ENCODE assay signal across 1 cellular context in the genomic region with DNA sequence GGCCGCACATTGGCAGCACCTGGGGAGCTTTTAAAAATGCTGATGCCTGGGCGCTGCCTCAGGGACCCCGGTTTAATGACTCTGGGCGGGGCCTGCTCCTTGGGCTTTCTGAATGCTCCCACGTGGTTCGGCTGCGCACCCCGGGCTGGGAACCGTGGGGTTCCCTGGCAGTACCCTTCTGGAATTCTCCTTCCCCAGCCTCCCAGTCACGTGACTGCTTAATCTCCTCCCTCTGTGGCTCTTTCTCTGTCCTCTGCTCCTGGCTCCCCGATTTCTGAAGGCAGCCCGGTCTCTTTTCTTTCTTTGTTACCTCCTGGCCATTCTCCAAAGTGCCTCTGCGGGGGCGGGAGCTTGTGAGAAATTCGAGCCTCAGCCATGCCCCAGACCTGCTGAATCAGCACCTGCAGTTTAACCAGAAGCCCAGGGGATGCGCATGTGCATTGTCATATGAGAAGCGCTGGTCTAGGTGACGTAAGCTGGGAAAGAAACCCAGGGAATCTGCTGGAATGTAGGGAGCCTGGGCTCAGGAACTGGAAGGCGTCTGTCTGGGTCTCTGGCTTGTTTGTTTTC.
TF ChIP-seq lines count a peak whose summit lies in the region.

No MANE protein-coding gene starts in this region.

TF ChIP-seq in K562, 482 proteins besides CTCF, POLR2A, EP300 and RAD21 (continued from another document):
- TF ChIP-seq, protein P1, sequence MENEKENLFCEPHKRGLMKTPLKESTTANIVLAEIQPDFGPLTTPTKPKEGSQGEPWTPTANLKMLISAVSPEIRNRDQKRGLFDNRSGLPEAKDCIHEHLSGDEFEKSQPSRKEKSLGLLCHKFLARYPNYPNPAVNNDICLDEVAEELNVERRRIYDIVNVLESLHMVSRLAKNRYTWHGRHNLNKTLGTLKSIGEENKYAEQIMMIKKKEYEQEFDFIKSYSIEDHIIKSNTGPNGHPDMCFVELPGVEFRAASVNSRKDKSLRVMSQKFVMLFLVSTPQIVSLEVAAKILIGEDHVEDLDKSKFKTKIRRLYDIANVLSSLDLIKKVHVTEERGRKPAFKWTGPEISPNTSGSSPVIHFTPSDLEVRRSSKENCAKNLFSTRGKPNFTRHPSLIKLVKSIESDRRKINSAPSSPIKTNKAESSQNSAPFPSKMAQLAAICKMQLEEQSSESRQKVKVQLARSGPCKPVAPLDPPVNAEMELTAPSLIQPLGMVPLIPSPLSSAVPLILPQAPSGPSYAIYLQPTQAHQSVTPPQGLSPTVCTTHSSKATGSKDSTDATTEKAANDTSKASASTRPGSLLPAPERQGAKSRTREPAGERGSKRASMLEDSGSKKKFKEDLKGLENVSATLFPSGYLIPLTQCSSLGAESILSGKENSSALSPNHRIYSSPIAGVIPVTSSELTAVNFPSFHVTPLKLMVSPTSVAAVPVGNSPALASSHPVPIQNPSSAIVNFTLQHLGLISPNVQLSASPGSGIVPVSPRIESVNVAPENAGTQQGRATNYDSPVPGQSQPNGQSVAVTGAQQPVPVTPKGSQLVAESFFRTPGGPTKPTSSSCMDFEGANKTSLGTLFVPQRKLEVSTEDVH (IDR thresholded peaks at IDR 0.05; ENCODE audit: low read depth, partially characterized antibody), result no peak
- TF ChIP-seq EGR1 (conservative IDR thresholded peaks at IDR 0.05) (peak; percentile 94), RAD51 (IDR thresholded peaks at IDR 0.05; ENCODE audit: borderline replicate concordance, low read depth) (peak; percentile 91), NFE2 (IDR thresholded peaks at IDR 0.05; ENCODE audit: low read depth) (peak; percentile 64; the same call in 1 of the 2 replicates), MEIS2 (IDR thresholded peaks at IDR 0.05; ENCODE audit: partially characterized antibody) (peak; percentile 33), JUND (IDR thresholded peaks at IDR 0.05; ENCODE audit: borderline replicate concordance, low read depth, low read length) (peak; percentile 42; the same call in 1 of the 2 replicates), JUND (tag; IDR thresholded peaks at IDR 0.05; ENCODE audit: borderline replicate concordance, low read depth, low read length) (0 out of 3 replicates have a peak, but pooled peaks have one; percentile 42), BCOR (IDR thresholded peaks at IDR 0.05) (no peak), RBM34 (IDR thresholded peaks at IDR 0.05; ENCODE audit: borderline replicate concordance, insufficient read depth, low read length) (no peak), MAFK (IDR thresholded peaks at IDR 0.05; ENCODE audit: low read length) (peak; percentile 94), POLR3G (IDR thresholded peaks at IDR 0.05; ENCODE audit: extremely low read depth, insufficient read length, insufficient replicate concordance) (no peak), KLF13 (tag; IDR thresholded peaks at IDR 0.05; ENCODE audit: borderline replicate concordance, low read depth) (no peak), SP1 (CRISPR knock-in tag; IDR thresholded peaks at IDR 0.05) (no peak), CREB1 (IDR thresholded peaks at IDR 0.05) (no peak), CREB1 (CRISPR knock-in tag; IDR thresholded peaks at IDR 0.05) (no peak), C11orf30 (IDR thresholded peaks at IDR 0.05; ENCODE audit: low read depth) (peak; percentile 98), EP400 (IDR thresholded peaks at IDR 0.05) (no peak), POLR2G (IDR thresholded peaks at IDR 0.05; ENCODE audit: low read depth, low read length) (no peak), ATF7 (IDR thresholded peaks at IDR 0.05) (peak; percentile 60; the same call in 1 of the 2 replicates), TAF9B (IDR thresholded peaks at IDR 0.05; ENCODE audit: partially characterized antibody) (peak; percentile 32), CXXC5 (CRISPR knock-in tag; IDR thresholded peaks at IDR 0.05) (peak; percentile 16; the same call in 1 of the 2 replicates), ZNF121 (CRISPR knock-in tag; conservative IDR thresholded peaks at IDR 0.05) (no peak), LCOR (CRISPR knock-in tag; IDR thresholded peaks at IDR 0.05) (no peak), ZNF785 (CRISPR knock-in tag; IDR thresholded peaks at IDR 0.05) (no peak), ZNF57 (CRISPR knock-in tag; IDR thresholded peaks at IDR 0.05) (no peak)
- TF ChIP-seq, protein P2, sequence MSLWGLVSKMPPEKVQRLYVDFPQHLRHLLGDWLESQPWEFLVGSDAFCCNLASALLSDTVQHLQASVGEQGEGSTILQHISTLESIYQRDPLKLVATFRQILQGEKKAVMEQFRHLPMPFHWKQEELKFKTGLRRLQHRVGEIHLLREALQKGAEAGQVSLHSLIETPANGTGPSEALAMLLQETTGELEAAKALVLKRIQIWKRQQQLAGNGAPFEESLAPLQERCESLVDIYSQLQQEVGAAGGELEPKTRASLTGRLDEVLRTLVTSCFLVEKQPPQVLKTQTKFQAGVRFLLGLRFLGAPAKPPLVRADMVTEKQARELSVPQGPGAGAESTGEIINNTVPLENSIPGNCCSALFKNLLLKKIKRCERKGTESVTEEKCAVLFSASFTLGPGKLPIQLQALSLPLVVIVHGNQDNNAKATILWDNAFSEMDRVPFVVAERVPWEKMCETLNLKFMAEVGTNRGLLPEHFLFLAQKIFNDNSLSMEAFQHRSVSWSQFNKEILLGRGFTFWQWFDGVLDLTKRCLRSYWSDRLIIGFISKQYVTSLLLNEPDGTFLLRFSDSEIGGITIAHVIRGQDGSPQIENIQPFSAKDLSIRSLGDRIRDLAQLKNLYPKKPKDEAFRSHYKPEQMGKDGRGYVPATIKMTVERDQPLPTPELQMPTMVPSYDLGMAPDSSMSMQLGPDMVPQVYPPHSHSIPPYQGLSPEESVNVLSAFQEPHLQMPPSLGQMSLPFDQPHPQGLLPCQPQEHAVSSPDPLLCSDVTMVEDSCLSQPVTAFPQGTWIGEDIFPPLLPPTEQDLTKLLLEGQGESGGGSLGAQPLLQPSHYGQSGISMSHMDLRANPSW (CRISPR knock-in tag; IDR thresholded peaks at IDR 0.05), result no peak
- TF ChIP-seq, protein P3, sequence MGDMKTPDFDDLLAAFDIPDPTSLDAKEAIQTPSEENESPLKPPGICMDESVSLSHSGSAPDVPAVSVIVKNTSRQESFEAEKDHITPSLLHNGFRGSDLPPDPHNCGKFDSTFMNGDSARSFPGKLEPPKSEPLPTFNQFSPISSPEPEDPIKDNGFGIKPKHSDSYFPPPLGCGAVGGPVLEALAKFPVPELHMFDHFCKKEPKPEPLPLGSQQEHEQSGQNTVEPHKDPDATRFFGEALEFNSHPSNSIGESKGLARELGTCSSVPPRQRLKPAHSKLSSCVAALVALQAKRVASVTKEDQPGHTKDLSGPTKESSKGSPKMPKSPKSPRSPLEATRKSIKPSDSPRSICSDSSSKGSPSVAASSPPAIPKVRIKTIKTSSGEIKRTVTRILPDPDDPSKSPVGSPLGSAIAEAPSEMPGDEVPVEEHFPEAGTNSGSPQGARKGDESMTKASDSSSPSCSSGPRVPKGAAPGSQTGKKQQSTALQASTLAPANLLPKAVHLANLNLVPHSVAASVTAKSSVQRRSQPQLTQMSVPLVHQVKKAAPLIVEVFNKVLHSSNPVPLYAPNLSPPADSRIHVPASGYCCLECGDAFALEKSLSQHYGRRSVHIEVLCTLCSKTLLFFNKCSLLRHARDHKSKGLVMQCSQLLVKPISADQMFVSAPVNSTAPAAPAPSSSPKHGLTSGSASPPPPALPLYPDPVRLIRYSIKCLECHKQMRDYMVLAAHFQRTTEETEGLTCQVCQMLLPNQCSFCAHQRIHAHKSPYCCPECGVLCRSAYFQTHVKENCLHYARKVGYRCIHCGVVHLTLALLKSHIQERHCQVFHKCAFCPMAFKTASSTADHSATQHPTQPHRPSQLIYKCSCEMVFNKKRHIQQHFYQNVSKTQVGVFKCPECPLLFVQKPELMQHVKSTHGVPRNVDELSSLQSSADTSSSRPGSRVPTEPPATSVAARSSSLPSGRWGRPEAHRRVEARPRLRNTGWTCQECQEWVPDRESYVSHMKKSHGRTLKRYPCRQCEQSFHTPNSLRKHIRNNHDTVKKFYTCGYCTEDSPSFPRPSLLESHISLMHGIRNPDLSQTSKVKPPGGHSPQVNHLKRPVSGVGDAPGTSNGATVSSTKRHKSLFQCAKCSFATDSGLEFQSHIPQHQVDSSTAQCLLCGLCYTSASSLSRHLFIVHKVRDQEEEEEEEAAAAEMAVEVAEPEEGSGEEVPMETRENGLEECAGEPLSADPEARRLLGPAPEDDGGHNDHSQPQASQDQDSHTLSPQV (IDR thresholded peaks at IDR 0.05), result 0 out of 2 replicates have a peak, but pooled peaks have one; percentile 17
- TF ChIP-seq, protein P4, sequence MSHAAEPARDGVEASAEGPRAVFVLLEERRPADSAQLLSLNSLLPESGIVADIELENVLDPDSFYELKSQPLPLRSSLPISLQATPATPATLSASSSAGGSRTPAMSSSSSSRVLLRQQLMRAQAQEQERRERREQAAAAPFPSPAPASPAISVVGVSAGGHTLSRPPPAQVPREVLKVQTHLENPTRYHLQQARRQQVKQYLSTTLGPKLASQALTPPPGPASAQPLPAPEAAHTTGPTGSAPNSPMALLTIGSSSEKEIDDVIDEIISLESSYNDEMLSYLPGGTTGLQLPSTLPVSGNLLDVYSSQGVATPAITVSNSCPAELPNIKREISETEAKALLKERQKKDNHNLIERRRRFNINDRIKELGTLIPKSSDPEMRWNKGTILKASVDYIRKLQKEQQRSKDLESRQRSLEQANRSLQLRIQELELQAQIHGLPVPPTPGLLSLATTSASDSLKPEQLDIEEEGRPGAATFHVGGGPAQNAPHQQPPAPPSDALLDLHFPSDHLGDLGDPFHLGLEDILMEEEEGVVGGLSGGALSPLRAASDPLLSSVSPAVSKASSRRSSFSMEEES (CRISPR knock-in tag; IDR thresholded peaks at IDR 0.05), result peak; percentile 93
- TF ChIP-seq, protein P5, sequence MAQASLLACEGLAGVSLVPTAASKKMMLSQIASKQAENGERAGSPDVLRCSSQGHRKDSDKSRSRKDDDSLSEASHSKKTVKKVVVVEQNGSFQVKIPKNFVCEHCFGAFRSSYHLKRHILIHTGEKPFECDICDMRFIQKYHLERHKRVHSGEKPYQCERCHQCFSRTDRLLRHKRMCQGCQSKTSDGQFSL (CRISPR knock-in tag; IDR thresholded peaks at IDR 0.05), result no peak
- TF ChIP-seq, protein P5 (tag; IDR thresholded peaks at IDR 0.05), result no peak
- TF ChIP-seq, protein P6, sequence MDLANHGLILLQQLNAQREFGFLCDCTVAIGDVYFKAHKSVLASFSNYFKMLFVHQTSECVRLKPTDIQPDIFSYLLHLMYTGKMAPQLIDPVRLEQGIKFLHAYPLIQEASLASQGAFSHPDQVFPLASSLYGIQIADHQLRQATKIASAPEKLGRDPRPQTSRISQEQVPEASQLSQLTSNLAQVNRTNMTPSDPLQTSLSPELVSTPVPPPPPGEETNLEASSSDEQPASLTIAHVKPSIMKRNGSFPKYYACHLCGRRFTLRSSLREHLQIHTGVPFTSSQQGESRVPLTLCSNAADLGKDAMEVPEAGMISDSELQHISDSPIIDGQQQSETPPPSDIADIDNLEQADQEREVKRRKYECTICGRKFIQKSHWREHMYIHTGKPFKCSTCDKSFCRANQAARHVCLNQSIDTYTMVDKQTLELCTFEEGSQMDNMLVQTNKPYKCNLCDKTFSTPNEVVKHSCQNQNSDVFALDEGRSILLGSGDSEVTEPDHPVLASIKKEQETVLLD (IDR thresholded peaks at IDR 0.05), result 0 out of 2 replicates have a peak, but pooled peaks have one; percentile 10
